ENCODE assay signal across 1 cellular context in the genomic region with DNA sequence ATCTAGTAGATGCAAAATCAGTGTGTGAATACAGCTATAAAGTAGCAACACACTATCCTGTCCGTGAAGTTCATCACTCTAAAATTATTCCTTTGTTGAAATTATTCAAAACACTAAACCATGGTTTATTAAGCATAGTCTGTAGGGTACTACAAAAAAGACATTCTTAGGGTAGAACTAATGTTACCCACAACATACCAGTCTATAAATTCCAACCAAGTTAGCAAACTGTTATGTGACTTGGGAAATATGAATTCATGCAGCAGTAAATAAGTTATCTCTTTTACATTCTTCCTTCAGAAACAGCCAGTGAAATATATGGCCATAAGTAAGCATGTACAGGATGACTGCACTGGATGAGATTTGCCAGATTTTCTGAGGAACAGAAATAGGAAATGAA.
TF ChIP-seq lines count a peak whose summit lies in the region.

No MANE protein-coding gene starts in this region.

TF ChIP-seq in K562, 482 proteins besides CTCF, POLR2A, EP300 and RAD21 (continued from another document):
- TF ChIP-seq, protein P1, sequence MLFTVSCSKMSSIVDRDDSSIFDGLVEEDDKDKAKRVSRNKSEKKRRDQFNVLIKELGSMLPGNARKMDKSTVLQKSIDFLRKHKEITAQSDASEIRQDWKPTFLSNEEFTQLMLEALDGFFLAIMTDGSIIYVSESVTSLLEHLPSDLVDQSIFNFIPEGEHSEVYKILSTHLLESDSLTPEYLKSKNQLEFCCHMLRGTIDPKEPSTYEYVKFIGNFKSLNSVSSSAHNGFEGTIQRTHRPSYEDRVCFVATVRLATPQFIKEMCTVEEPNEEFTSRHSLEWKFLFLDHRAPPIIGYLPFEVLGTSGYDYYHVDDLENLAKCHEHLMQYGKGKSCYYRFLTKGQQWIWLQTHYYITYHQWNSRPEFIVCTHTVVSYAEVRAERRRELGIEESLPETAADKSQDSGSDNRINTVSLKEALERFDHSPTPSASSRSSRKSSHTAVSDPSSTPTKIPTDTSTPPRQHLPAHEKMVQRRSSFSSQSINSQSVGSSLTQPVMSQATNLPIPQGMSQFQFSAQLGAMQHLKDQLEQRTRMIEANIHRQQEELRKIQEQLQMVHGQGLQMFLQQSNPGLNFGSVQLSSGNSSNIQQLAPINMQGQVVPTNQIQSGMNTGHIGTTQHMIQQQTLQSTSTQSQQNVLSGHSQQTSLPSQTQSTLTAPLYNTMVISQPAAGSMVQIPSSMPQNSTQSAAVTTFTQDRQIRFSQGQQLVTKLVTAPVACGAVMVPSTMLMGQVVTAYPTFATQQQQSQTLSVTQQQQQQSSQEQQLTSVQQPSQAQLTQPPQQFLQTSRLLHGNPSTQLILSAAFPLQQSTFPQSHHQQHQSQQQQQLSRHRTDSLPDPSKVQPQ (CRISPR knock-in tag; IDR thresholded peaks at IDR 0.05; ENCODE audit: borderline replicate concordance), result no peak
- no peak for TF ChIP-seq CHCHD3 (CRISPR knock-in tag; IDR thresholded peaks at IDR 0.05)
- TF ChIP-seq DPF2 (IDR thresholded peaks at IDR 0.05), result no peak
- no peak for TF ChIP-seq GABPA (tag; conservative IDR thresholded peaks at IDR 0.05; ENCODE audit: low read depth)
- TF ChIP-seq, protein P2, sequence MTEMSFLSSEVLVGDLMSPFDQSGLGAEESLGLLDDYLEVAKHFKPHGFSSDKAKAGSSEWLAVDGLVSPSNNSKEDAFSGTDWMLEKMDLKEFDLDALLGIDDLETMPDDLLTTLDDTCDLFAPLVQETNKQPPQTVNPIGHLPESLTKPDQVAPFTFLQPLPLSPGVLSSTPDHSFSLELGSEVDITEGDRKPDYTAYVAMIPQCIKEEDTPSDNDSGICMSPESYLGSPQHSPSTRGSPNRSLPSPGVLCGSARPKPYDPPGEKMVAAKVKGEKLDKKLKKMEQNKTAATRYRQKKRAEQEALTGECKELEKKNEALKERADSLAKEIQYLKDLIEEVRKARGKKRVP (CRISPR knock-in tag; IDR thresholded peaks at IDR 0.05), result no peak
- TF ChIP-seq KHSRP (IDR thresholded peaks at IDR 0.05), result no peak
- TF ChIP-seq ZBTB1 (CRISPR knock-in tag; IDR thresholded peaks at IDR 0.05; ENCODE audit: borderline replicate concordance, low read depth), result no peak
- no peak for TF ChIP-seq GATAD2A (IDR thresholded peaks at IDR 0.05)
